In genomic region chr12:124876171-124876570, GRCh38 we compare ENCODE assay signal across 15 cellular contexts.
"Had no signal": no experiment of that assay in that cellular context is flagged by ENCODE, and none has a peak within 500 bp of the region (broad histone marks: within the 10 kb centered on the region; RNA-seq: fewer than 3 reads in every experiment).

No MANE protein-coding gene starts in this region.

- H3K27me3 ChIP-seq: breast epithelium, gastroesophageal sphincter, heart left ventricle, tibial artery, vagina had no signal

- FAIRE-seq: astrocyte had no signal

- H3K36me3 ChIP-seq: breast epithelium, gastroesophageal sphincter, heart left ventricle, tibial artery, vagina had no signal

- H3K4me3 ChIP-seq: breast epithelium, gastroesophageal sphincter, heart left ventricle, mucosa of descending colon, tibial artery, vagina had no signal

- H3K9me3 ChIP-seq: breast epithelium, gastroesophageal sphincter, heart left ventricle, mucosa of descending colon, tibial artery, vagina had no signal

- ATAC-seq: gastroesophageal sphincter, heart left ventricle, T-helper 17 cell had no signal

- DNase-seq: activated CD4-positive, alpha-beta T cell treated with anti-CD3 and anti-CD28 coated beads, Interleukin-2, amount 50 U/mL, for 4 hours; activated gamma-delta T cell; cerebellar nuclear complex; cortex of kidney; heart left ventricle; mucosa of descending colon; naive B cell; stimulated activated CD8-positive, alpha-beta memory T cell treated with anti-CD3 and anti-CD28 coated beads, Interleukin-4, amount 100 ng/mL, for 48 hours; stimulated activated naive CD4-positive, alpha-beta T cell; T-helper 17 cell; tibial artery had no signal

- H3K27ac ChIP-seq: breast epithelium, gastroesophageal sphincter, heart left ventricle, tibial artery, vagina had no signal

- H3K4me1 ChIP-seq: breast epithelium, gastroesophageal sphincter, tibial artery, vagina had no signal
